10 cellular contexts compared by ENCODE assay signal in the genomic region with DNA sequence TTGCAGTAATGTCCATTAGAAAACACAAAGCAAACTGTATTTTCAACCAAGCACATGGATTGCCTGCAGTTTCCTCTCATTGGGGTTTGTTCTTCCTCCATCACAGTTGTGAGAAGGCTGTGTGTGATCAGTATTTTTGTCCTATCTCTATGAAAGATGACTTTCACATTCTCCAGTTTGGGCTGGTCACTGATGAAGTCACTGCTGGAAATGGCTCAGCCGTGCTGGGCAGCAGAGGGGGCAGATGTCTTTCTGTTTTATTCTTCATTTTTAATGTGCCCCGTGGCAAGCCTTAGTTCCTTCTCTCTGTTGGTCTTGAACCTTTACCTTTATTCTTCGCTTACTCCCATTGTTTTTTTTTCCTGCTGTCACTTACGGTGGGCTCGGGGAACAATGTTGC.
DNase-seq lines count a peak whose midpoint lies in the region; ATAC-seq and TF ChIP-seq lines count a peak whose summit lies in the region.
"Had no signal": no experiment of that assay in that cellular context is flagged by ENCODE, and none has a peak within 500 bp of the region (broad histone marks: within the 10 kb centered on the region; RNA-seq: fewer than 3 reads in every experiment).

No MANE protein-coding gene starts in this region.

- no peak for TF ChIP-seq EP300 in esophagus muscularis mucosa (IDR thresholded peaks at IDR 0.05)

- no peak for ATAC-seq in HG02763 (IDR thresholded peaks at IDR 0.05; ENCODE audit: unreplicated experiment)
- ATAC-seq: esophagus mucosa had no signal

- WGBS in esophagus muscularis mucosa, result 46% methylated on average over 5 of the region's 5 CpGs

- no peak for TF ChIP-seq POLR2A in esophagus muscularis mucosa (IDR thresholded peaks at IDR 0.05; ENCODE audit: low read depth)

- H3K9me3 ChIP-seq in esophagus muscularis mucosa, result no peaks in the 10 kb centered on the region

- TF ChIP-seq CTCF in esophagus muscularis mucosa (IDR thresholded peaks at IDR 0.05), result peak in 1 of 3 experiments; percentile 4

- no peaks in the 10 kb centered on the region for H3K36me3 ChIP-seq in esophagus muscularis mucosa

- peak overlapping the region; percentile 21 to 42 (median 40) for H3K4me3 ChIP-seq in esophagus muscularis mucosa

- DNase-seq in AG08395 (ENCODE audit: low spot score), result peak; percentile 33
- DNase-seq in NCI-H2196 treated with DMSO at 0.1 percent for 48 hours (lab: John Stamatoyannopoulos, UW; ENCODE audit: unreplicated experiment), result peak; percentile 69
- DNase-seq in esophagus muscularis mucosa (ENCODE audit: extremely low spot score), result no peak
- peak; percentile 67 for DNase-seq in myocyte (ENCODE audit: low read depth)
- DNase-seq in NCI-H226, result no peak
- no peak for DNase-seq in HuH-7.5 (ENCODE audit: low spot score)
- DNase-seq in NCI-H1048 (lab: John Stamatoyannopoulos, UW), result no peak
- DNase-seq: EL had no signal

- H3K27ac ChIP-seq in esophagus muscularis mucosa (replicated peaks in 1 of 4), result peak overlapping the region; percentile 70 to 75 (median 73)

- intact Hi-C loops in esophagus muscularis mucosa (cut with DNase I), result loop anchor here (10.0 kb wide), 1 partner anchor 114 kb away; no protein-coding TSS in a partner anchor

- no peaks in the 10 kb centered on the region for H3K27me3 ChIP-seq in esophagus muscularis mucosa

- H3K4me1 ChIP-seq in esophagus muscularis mucosa, result peaks cover 17 to 29% (median 21%) of the 10 kb centered on the region in 4 donors

Comparison
In these comparisons a context has a peak if more than half of its experiments do, and no peak if none do; other contexts are left out.
1. DNase-seq: peak in AG08395 (single experiment), NCI-H2196 treated with DMSO at 0.1 percent for 48 hours (single experiment) and myocyte (single experiment); none in esophagus muscularis mucosa (single experiment), NCI-H226 (single experiment), HuH-7.5 (single experiment) and NCI-H1048 (single experiment).